29 cellular contexts compared by ENCODE assay signal in the genomic region with DNA sequence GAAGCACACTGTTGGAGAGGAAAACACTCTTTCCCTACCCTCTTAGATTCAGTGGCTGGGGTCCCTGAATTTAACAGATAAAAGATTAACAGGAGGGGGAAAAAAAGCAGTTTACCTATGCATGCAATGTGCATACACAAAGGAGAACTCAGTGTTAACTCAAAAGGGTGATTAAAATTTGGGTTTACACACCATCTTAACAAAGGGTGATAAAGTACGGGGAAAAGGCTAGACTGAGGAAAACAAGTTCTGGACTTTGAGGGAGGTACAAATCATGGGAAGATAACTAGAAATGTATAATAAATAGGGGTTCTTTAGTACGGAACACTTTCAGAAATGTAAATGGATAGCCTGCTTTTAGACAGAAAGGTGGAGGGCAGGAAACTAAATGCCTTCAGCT.
DNase-seq lines count a peak whose midpoint lies in the region; ATAC-seq and TF ChIP-seq lines count a peak whose summit lies in the region.
"Had no signal": no experiment of that assay in that cellular context is flagged by ENCODE, and none has a peak within 500 bp of the region (broad histone marks: within the 10 kb centered on the region; RNA-seq: fewer than 3 reads in every experiment).

No MANE protein-coding gene starts in this region.

- no peak for ATAC-seq in stimulated activated naive CD8-positive, alpha-beta T cell treated with anti-CD3 and anti-CD28 coated beads, Interleukin-15, Interleukin-2, amounts not matched to agents 100 U/mL and 50 U/mL, for 24 hours
- ATAC-seq in HG03571 (IDR thresholded peaks at IDR 0.05; ENCODE audit: unreplicated experiment) = no peak
- ATAC-seq: heart left ventricle, left ventricle myocardium superior had no signal

- H3K27me3 Mint-ChIP-seq in T-helper 2 cell treated with Interferon-gamma antibody and Interleukin-4, amounts not matched to agents 5 μg/mL and 100 μg/mL, for 36 hours (ENCODE audit: low read depth) = no peaks in the 10 kb centered on the region
- H3K27me3 Mint-ChIP-seq in stimulated activated naive CD8-positive, alpha-beta T cell treated with anti-CD3 and anti-CD28 coated beads, Interleukin-15, Interleukin-2, amounts not matched to agents 100 ng/mL and 50 ng/mL, for 24 hours = no peaks in the 10 kb centered on the region
- H3K27me3 Mint-ChIP-seq in type B pancreatic cell = no peaks in the 10 kb centered on the region
- H3K27me3 Mint-ChIP-seq in MCF 10A (ENCODE audit: insufficient read depth, unreplicated experiment) = no peaks in the 10 kb centered on the region
- H3K27me3 Mint-ChIP-seq: activated B cell treated with CpG ODN at 0.5 μM for 24 hours; central memory CD8-positive, alpha-beta T cell had no signal

- POLR2A ChIA-PET in MCF 10A (lab: Yijun Ruan, JAX) = interaction anchor here (0.7 to 2.6 kb wide), 2 partner anchors 37 to 168 kb away, joined by 3 to 21 read pairs; no protein-coding TSS in a partner anchor

- CTCF ChIA-PET in MCF 10A (lab: Yijun Ruan, JAX) = no interaction called here

- BruUV-seq in MCF 10A (replicated peaks; lab: Mats Ljungman, UMichigan) = no TSS peak

- peaks cover 61% of the 10 kb centered on the region for H3K4me1 Mint-ChIP-seq in T-helper 2 cell treated with Interferon-gamma antibody and Interleukin-4, amounts not matched to agents 5 μg/mL and 100 μg/mL, for 36 hours (ENCODE audit: low read depth)
- H3K4me1 Mint-ChIP-seq in stimulated activated naive CD8-positive, alpha-beta T cell treated with anti-CD3 and anti-CD28 coated beads, Interleukin-15, Interleukin-2, amounts not matched to agents 100 ng/mL and 50 ng/mL, for 24 hours (ENCODE audit: low read depth) = peaks cover 69% of the 10 kb centered on the region
- H3K4me1 Mint-ChIP-seq in type B pancreatic cell (ENCODE audit: unreplicated experiment) = peaks cover 32% of the 10 kb centered on the region
- peaks cover 30% of the 10 kb centered on the region for H3K4me1 Mint-ChIP-seq in MCF 10A (ENCODE audit: insufficient read depth, unreplicated experiment)

- peaks cover 7% of the 10 kb centered on the region for H3K9me3 Mint-ChIP-seq in T-helper 2 cell treated with Interferon-gamma antibody and Interleukin-4, amounts not matched to agents 5 μg/mL and 100 μg/mL, for 36 hours
- H3K9me3 Mint-ChIP-seq in stimulated activated naive CD8-positive, alpha-beta T cell treated with anti-CD3 and anti-CD28 coated beads, Interleukin-15, Interleukin-2, amounts not matched to agents 100 ng/mL and 50 ng/mL, for 24 hours = no peaks in the 10 kb centered on the region
- H3K9me3 Mint-ChIP-seq in type B pancreatic cell = no peaks in the 10 kb centered on the region
- no peaks in the 10 kb centered on the region for H3K9me3 Mint-ChIP-seq in MCF 10A (ENCODE audit: unreplicated experiment)

- no peak for DNase-seq in T-helper 2 cell treated with Interferon-gamma antibody and Interleukin-4, amounts not matched to agents 5 μg/mL and 100 μg/mL, for 36 hours (ENCODE audit: low spot score)
- no peak for DNase-seq in T-helper 2 cell
- no peak for DNase-seq in stimulated activated naive CD8-positive, alpha-beta T cell treated with anti-CD3 and anti-CD28 coated beads, Interleukin-15, Interleukin-2, amounts not matched to agents 100 U/mL and 50 U/mL, for 24 hours
- DNase-seq in caudate nucleus (lab: John Stamatoyannopoulos, UW) = no peak
- DNase-seq in type B pancreatic cell (ENCODE audit: extremely low spot score, unreplicated experiment) = no peak
- no peak for DNase-seq in MCF 10A (ENCODE audit: unreplicated experiment)
- DNase-seq: 8988T; activated B cell treated with CpG ODN at 0.5 μM for 24 hours; activated CD8-positive, alpha-beta memory T cell treated with anti-CD3 and anti-CD28 coated beads for 24 hours; activated T-cell treated with anti-CD3 and anti-CD28 coated beads, Interleukin-2, amount 50 U/mL, for 48 hours; foreskin fibroblast; HCEC 1CT; heart left ventricle; IMR-90; left ventricle myocardium superior; mesendoderm; NCI-H1092; NCI-H1694 treated with DMSO at 0.1 percent for 48 hours; NCI-H774; small intestine; stimulated activated naive CD4-positive, alpha-beta T cell treated with Interleukin-2 at 50 U/mL for 16 hours; SW 1271; uterus had no signal

- TF ChIP-seq CTCF in type B pancreatic cell (conservative IDR thresholded peaks at IDR 0.05) (no peak), MCF 10A (IDR thresholded peaks at IDR 0.05; ENCODE audit: unreplicated experiment) (no peak)

- peak overlapping the region; percentile 94 for H3K27ac ChIP-seq in caudate nucleus (ENCODE audit: low read depth, low read length)
- H3K27ac ChIP-seq: C4-2B, esophagus muscularis mucosa, right atrium auricular region had no signal

- peak overlapping the region; percentile 71 for H3K27ac Mint-ChIP-seq in T-helper 2 cell treated with Interferon-gamma antibody and Interleukin-4, amounts not matched to agents 5 μg/mL and 100 μg/mL, for 36 hours
- peak overlapping the region; percentile 42 for H3K27ac Mint-ChIP-seq in stimulated activated naive CD8-positive, alpha-beta T cell treated with anti-CD3 and anti-CD28 coated beads, Interleukin-15, Interleukin-2, amounts not matched to agents 100 ng/mL and 50 ng/mL, for 24 hours
- peak overlapping the region; percentile 53 for H3K27ac Mint-ChIP-seq in type B pancreatic cell
- no peak overlapping the region for H3K27ac Mint-ChIP-seq in MCF 10A (ENCODE audit: low read depth, unreplicated experiment)
- H3K27ac Mint-ChIP-seq: activated B cell treated with CpG ODN at 0.5 μM for 24 hours had no signal

- peaks cover 15% of the 10 kb centered on the region for H3K36me3 Mint-ChIP-seq in T-helper 2 cell treated with Interferon-gamma antibody and Interleukin-4, amounts not matched to agents 5 μg/mL and 100 μg/mL, for 36 hours (ENCODE audit: low read depth)
- peaks cover 3% of the 10 kb centered on the region for H3K36me3 Mint-ChIP-seq in stimulated activated naive CD8-positive, alpha-beta T cell treated with anti-CD3 and anti-CD28 coated beads, Interleukin-15, Interleukin-2, amounts not matched to agents 100 ng/mL and 50 ng/mL, for 24 hours (ENCODE audit: low read depth)
- no peaks in the 10 kb centered on the region for H3K36me3 Mint-ChIP-seq in type B pancreatic cell
- peaks cover 5% of the 10 kb centered on the region for H3K36me3 Mint-ChIP-seq in MCF 10A (ENCODE audit: insufficient read depth, unreplicated experiment)

- H3K4me3 Mint-ChIP-seq in T-helper 2 cell treated with Interferon-gamma antibody and Interleukin-4, amounts not matched to agents 5 μg/mL and 100 μg/mL, for 36 hours = peak overlapping the region; percentile 58
- peak overlapping the region; percentile 22 for H3K4me3 Mint-ChIP-seq in stimulated activated naive CD8-positive, alpha-beta T cell treated with anti-CD3 and anti-CD28 coated beads, Interleukin-15, Interleukin-2, amounts not matched to agents 100 ng/mL and 50 ng/mL, for 24 hours
- H3K4me3 Mint-ChIP-seq in type B pancreatic cell = no peak overlapping the region
- H3K4me3 Mint-ChIP-seq in MCF 10A (ENCODE audit: unreplicated experiment) = no peak overlapping the region
- H3K4me3 Mint-ChIP-seq: activated B cell treated with CpG ODN at 0.5 μM for 24 hours; central memory CD8-positive, alpha-beta T cell had no signal

- intact Hi-C loops in MCF 10A (cut with micrococcal nuclease) = no loop called here

Comparison
In these comparisons a context has a peak if more than half of its experiments do, and no peak if none do; other contexts are left out.
1. H3K4me3 Mint-ChIP-seq: peak in T-helper 2 cell treated with Interferon-gamma antibody and Interleukin-4, amounts not matched to agents 5 μg/mL and 100 μg/mL, for 36 hours (single experiment) and stimulated activated naive CD8-positive, alpha-beta T cell treated with anti-CD3 and anti-CD28 coated beads, Interleukin-15, Interleukin-2, amounts not matched to agents 100 ng/mL and 50 ng/mL, for 24 hours (single experiment); none in type B pancreatic cell (single experiment) and MCF 10A (single experiment).